ENCODE assay signal across 14 cellular contexts in the genomic region with DNA sequence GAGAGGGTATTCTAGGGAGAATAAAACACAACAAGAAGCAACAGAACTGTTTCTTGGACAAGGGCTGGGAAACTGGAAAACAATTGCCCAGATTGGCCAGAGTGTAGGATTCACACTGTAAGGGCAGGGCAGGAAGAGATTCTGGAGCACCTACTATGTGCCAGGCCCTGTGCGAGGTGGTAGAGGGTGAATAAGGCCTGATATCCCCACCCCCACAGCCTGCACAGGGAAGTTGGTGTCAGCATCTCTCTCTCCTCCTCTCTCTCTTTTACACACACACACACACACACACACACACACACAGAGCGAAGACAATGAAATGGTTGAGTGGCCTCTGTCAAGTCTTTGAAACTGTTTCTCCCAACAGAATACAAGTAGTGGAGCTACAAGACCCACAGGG. TPM values are rescaled to one million over a fixed set of nuclear protein-coding genes. Genes with fewer than 3 reads are reported as not detected.
DNase-seq lines count a peak whose midpoint lies in the region; ATAC-seq and TF ChIP-seq lines count a peak whose summit lies in the region.
"Had no signal": no experiment of that assay in that cellular context is flagged by ENCODE, and none has a peak within 500 bp of the region (broad histone marks: within the 10 kb centered on the region; RNA-seq: fewer than 3 reads in every experiment).

No MANE protein-coding gene starts in this region.

- no peaks in the 10 kb centered on the region for H3K36me3 ChIP-seq in prostate gland
- H3K36me3 ChIP-seq in esophagus muscularis mucosa = no peaks in the 10 kb centered on the region
- H3K36me3 ChIP-seq in heart right ventricle = no peaks in the 10 kb centered on the region
- no peaks in the 10 kb centered on the region for H3K36me3 ChIP-seq in BE2C
- H3K36me3 ChIP-seq: BLaER1 treated with 17β-estradiol and CSF1 and Interleukin-3, amounts not matched to agents 10 nM and 100 nM had no signal

- TF ChIP-seq CTCF in prostate gland (IDR thresholded peaks at IDR 0.05) = no peak
- no peak for TF ChIP-seq CTCF in esophagus muscularis mucosa (IDR thresholded peaks at IDR 0.05)
- TF ChIP-seq CTCF in heart right ventricle (IDR thresholded peaks at IDR 0.05) = no peak
- no peak for TF ChIP-seq CTCF in BE2C (IDR thresholded peaks at IDR 0.05; ENCODE audit: low read depth, low read length)

- no peaks in the 10 kb centered on the region for H3K4me1 Mint-ChIP-seq in activated CD8-positive, alpha-beta memory T cell treated with anti-CD3 and anti-CD28 coated beads, Interleukin-2, amount 10 ng/mL, durations not matched to agents 7 days and 5 days
- H3K4me1 Mint-ChIP-seq: CD4-positive, CD25-positive, alpha-beta regulatory T cell had no signal

- H3K27me3 ChIP-seq in prostate gland (replicated peaks; ENCODE audit: insufficient read depth) (no peaks in the 10 kb centered on the region), esophagus muscularis mucosa (no peaks in the 10 kb centered on the region), heart right ventricle (peaks cover 0 to 3% (median 0%) of the 10 kb centered on the region in 7 donors), BE2C (no peaks in the 10 kb centered on the region)
- H3K27me3 ChIP-seq: BLaER1 treated with 17β-estradiol and CSF1 and Interleukin-3, amounts not matched to agents 10 nM and 100 nM had no signal

- no peak overlapping the region for H3K4me3 Mint-ChIP-seq in activated CD8-positive, alpha-beta memory T cell treated with anti-CD3 and anti-CD28 coated beads, Interleukin-2, amount 10 ng/mL, durations not matched to agents 7 days and 5 days

- intact Hi-C loops in prostate gland (cut with DNase I) (no loop called here), esophagus muscularis mucosa (cut with DNase I) (no loop called here), heart right ventricle (cut with DNase I) (no loop called here)

- 96% methylated on average over 2 of the region's 2 CpGs for WGBS in prostate gland
- WGBS in esophagus muscularis mucosa = 89% methylated on average over 2 of the region's 2 CpGs
- 91 to 96% methylated on average over 2 of the region's 2 CpGs for WGBS in heart right ventricle, 2 donors

- H3K27me3 Mint-ChIP-seq in activated CD8-positive, alpha-beta memory T cell treated with anti-CD3 and anti-CD28 coated beads, Interleukin-2, amount 10 ng/mL, durations not matched to agents 7 days and 5 days = peaks cover 8% of the 10 kb centered on the region

- H3K36me3 Mint-ChIP-seq in activated CD8-positive, alpha-beta memory T cell treated with anti-CD3 and anti-CD28 coated beads, Interleukin-2, amount 10 ng/mL, durations not matched to agents 7 days and 5 days = no peaks in the 10 kb centered on the region
- H3K36me3 Mint-ChIP-seq: CD4-positive, CD25-positive, alpha-beta regulatory T cell had no signal

- TF ChIP-seq POLR2A in prostate gland (IDR thresholded peaks at IDR 0.05) (no peak), esophagus muscularis mucosa (IDR thresholded peaks at IDR 0.05; ENCODE audit: low read depth) (no peak)

- H3K4me1 ChIP-seq in prostate gland (replicated peaks) = no peaks in the 10 kb centered on the region
- H3K4me1 ChIP-seq in esophagus muscularis mucosa = no peaks in the 10 kb centered on the region
- peaks cover 0 to 16% (median 0%) of the 10 kb centered on the region in 9 donors for H3K4me1 ChIP-seq in heart right ventricle
- no peaks in the 10 kb centered on the region; the same call in 1 of the 2 replicates for H3K4me1 ChIP-seq in BE2C
- H3K4me1 ChIP-seq: BLaER1 treated with 17β-estradiol and CSF1 and Interleukin-3, amounts not matched to agents 10 nM and 100 nM had no signal

- no peaks in the 10 kb centered on the region for H3K9me3 Mint-ChIP-seq in activated CD8-positive, alpha-beta memory T cell treated with anti-CD3 and anti-CD28 coated beads, Interleukin-2, amount 10 ng/mL, durations not matched to agents 7 days and 5 days (ENCODE audit: low read depth)

- peak; percentile 7 for DNase-seq in activated CD8-positive, alpha-beta memory T cell treated with anti-CD3 and anti-CD28 coated beads, Interleukin-2, amount 10 ng/mL, durations not matched to agents 7 days and 5 days
- DNase-seq in activated CD8-positive, alpha-beta memory T cell treated with anti-CD3 and anti-CD28 coated beads, Interleukin-2, amount 50 U/mL, for 4 hours = no peak
- DNase-seq in left kidney (ENCODE audit: low read depth, low spot score) (peak; percentile 31), prostate gland (ENCODE audit: low spot score) (peak; percentile 1), esophagus muscularis mucosa (ENCODE audit: extremely low spot score) (no peak), heart right ventricle (no peak), BE2C (no peak)
- DNase-seq: 8988T; AML-193; CD4-positive, CD25-positive, alpha-beta regulatory T cell; DMS53; GF-D8 had no signal

- H3K27ac ChIP-seq in prostate gland (no peak overlapping the region), esophagus muscularis mucosa (replicated peaks in 1 of 4) (no peak overlapping the region), heart right ventricle (no peak overlapping the region)
- H3K27ac ChIP-seq: BLaER1 treated with 17β-estradiol and CSF1 and Interleukin-3, amounts not matched to agents 10 nM and 100 nM had no signal

- TF ChIP-seq EP300 in esophagus muscularis mucosa (IDR thresholded peaks at IDR 0.05) = no peak

- CTCF ChIA-PET in activated CD8-positive, alpha-beta memory T cell treated with anti-CD3 and anti-CD28 coated beads, Interleukin-2, amount 10 ng/mL, durations not matched to agents 7 days and 5 days (lab: Charles Lee) = no interaction called here

- H3K27ac Mint-ChIP-seq in activated CD8-positive, alpha-beta memory T cell treated with anti-CD3 and anti-CD28 coated beads, Interleukin-2, amount 10 ng/mL, durations not matched to agents 7 days and 5 days = no peak overlapping the region

- ATAC-seq in activated CD8-positive, alpha-beta memory T cell treated with anti-CD3 and anti-CD28 coated beads, Interleukin-2, amount 10 ng/mL, durations not matched to agents 7 days and 5 days = no peak
- no peak for ATAC-seq in heart right ventricle

- H3K4me3 ChIP-seq in prostate gland = no peak overlapping the region
- H3K4me3 ChIP-seq in esophagus muscularis mucosa = no peak overlapping the region
- no peak overlapping the region for H3K4me3 ChIP-seq in heart right ventricle
- no peak overlapping the region for H3K4me3 ChIP-seq in BE2C (ENCODE audit: low read depth, low read length)
- H3K4me3 ChIP-seq: BLaER1 treated with 17β-estradiol and CSF1 and Interleukin-3, amounts not matched to agents 10 nM and 100 nM; GM23248 had no signal

- H3K9me3 ChIP-seq in prostate gland = no peaks in the 10 kb centered on the region
- peaks cover 0 to 9% (median 3%) of the 10 kb centered on the region in 4 donors for H3K9me3 ChIP-seq in esophagus muscularis mucosa
- peaks cover 0 to 24% (median 13%) of the 10 kb centered on the region in 11 donors for H3K9me3 ChIP-seq in heart right ventricle
- no peaks in the 10 kb centered on the region for H3K9me3 ChIP-seq in BE2C

RNA-seq across cellular contexts. Expression of gene SLCO2A1, which starts 47.1 kb away (rescaled TPM):
- total RNA-seq in activated CD8-positive, alpha-beta memory T cell treated with anti-CD3 and anti-CD28 coated beads, Interleukin-2, amount 10 ng/mL, durations not matched to agents 7 days and 5 days = not detected
- total RNA-seq in prostate gland (10 to 100 TPM; 15.9 to 46.7 TPM), esophagus muscularis mucosa (10 to 100 TPM in 3 of 4 donors, 1 to 10 TPM in 1; 8.3 to 17.6 (median 13.8) TPM), heart right ventricle (10 to 100 TPM in 4 of 10 donors, 1 to 10 TPM in 6; 3.6 to 30.4 (median 8.4) TPM)
- 10 to 100 TPM; 13.4 to 14.2 TPM for polyA plus RNA-seq in heart right ventricle
- polyA plus RNA-seq in BE2C (2012; ENCODE audit: insufficient read depth, insufficient read length, low read depth) = not detected
- total RNA-seq: CD4-positive, CD25-positive, alpha-beta regulatory T cell had no signal
- polyA plus RNA-seq: CD4-positive, CD25-positive, alpha-beta regulatory T cell had no signal

Comparison
In these comparisons a context has a peak if more than half of its experiments do, and no peak if none do; other contexts are left out.
1. DNase-seq: peak in activated CD8-positive, alpha-beta memory T cell treated with anti-CD3 and anti-CD28 coated beads, Interleukin-2, amount 10 ng/mL, durations not matched to agents 7 days and 5 days (single experiment), left kidney (single experiment) and prostate gland (single experiment); none in activated CD8-positive, alpha-beta memory T cell treated with anti-CD3 and anti-CD28 coated beads, Interleukin-2, amount 50 U/mL, for 4 hours (single experiment), esophagus muscularis mucosa (single experiment), heart right ventricle (0 of 2) and BE2C (single experiment).
2. RNA of gene SLCO2A1, which starts 47.1 kb away (total RNA-seq): 15.9 to 46.7 TPM in prostate gland, 8.3 to 17.6 TPM in esophagus muscularis mucosa and 3.6 to 30.4 TPM in heart right ventricle; not detected in activated CD8-positive, alpha-beta memory T cell treated with anti-CD3 and anti-CD28 coated beads, Interleukin-2, amount 10 ng/mL, durations not matched to agents 7 days and 5 days; every median in the first group is over 4 times any median in the second.